Comparison of ENCODE assay signal across 23 cellular contexts in the genomic region with DNA sequence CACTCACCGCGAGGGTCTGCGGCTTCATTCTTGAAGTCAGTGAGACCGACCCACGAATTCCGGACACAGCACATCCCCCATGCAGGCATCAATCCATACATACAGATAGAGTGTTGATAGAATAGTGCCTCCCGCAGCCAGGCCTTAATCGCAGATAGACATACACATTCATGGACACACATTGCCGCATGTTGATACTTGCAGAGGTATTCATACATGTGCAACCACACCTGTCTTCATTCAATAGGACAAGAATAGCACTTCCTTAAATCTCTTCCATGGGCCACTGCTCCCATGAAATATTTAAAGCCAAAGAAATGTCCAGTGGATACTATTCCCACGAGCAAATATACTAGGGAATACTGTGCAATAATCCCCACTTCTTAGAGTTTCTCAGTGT.
"Had no signal": no experiment of that assay in that cellular context is flagged by ENCODE, and none has a peak within 500 bp of the region (broad histone marks: within the 10 kb centered on the region; RNA-seq: fewer than 3 reads in every experiment).

No MANE protein-coding gene starts in this region.

- H3K27ac ChIP-seq: dorsolateral prefrontal cortex, esophagus muscularis mucosa, pancreas, stomach, thyroid gland, vagina had no signal

- H3K4me3 ChIP-seq: dorsolateral prefrontal cortex, esophagus muscularis mucosa, lung, pancreas, stomach, thyroid gland, vagina had no signal

- DNase-seq: dorsolateral prefrontal cortex; effector CD4-positive, alpha-beta T cell; foreskin melanocyte; hypothalamus; immature natural killer cell; islet precursor cell; natural killer cell; occipital lobe; pancreas; stimulated activated CD4-positive, alpha-beta T cell treated with anti-CD3 and anti-CD28 coated beads, Interleukin-2, amount 100 ng/mL, for 24 hours; stimulated activated CD4-positive, alpha-beta T cell treated with anti-CD3 and anti-CD28 coated beads, Interleukin-4, amount 100 ng/mL, for 24 hours; stimulated activated naive CD4-positive, alpha-beta T cell treated with Interleukin-2 at 50 U/mL for 16 hours; stomach; thyroid gland; trophoblast cell had no signal

- H3K9me3 ChIP-seq: esophagus muscularis mucosa, pancreas, stomach, thyroid gland, vagina had no signal

- H3K36me3 Mint-ChIP-seq: immature natural killer cell; memory B cell; natural killer cell; stimulated activated effector memory CD8-positive, alpha-beta T cell treated with anti-CD3 and anti-CD28 coated beads, Interleukin-12 subunit alpha, Interleukin-12 subunit beta, amount 100 ng/mL, for 72 hours had no signal

- H3K4me1 Mint-ChIP-seq: immature natural killer cell, natural killer cell had no signal

- ATAC-seq: left lobe of liver, natural killer cell, pancreas, sciatic nerve had no signal

- H3K4me3 Mint-ChIP-seq: immature natural killer cell; memory B cell; natural killer cell; stimulated activated effector memory CD8-positive, alpha-beta T cell treated with anti-CD3 and anti-CD28 coated beads, Interleukin-12 subunit alpha, Interleukin-12 subunit beta, amount 100 ng/mL, for 72 hours had no signal

- H3K27me3 ChIP-seq: dorsolateral prefrontal cortex, esophagus muscularis mucosa, pancreas, stomach, thyroid gland, vagina had no signal

- H3K4me1 ChIP-seq: esophagus muscularis mucosa, stomach, thyroid gland, vagina had no signal

- FAIRE-seq: colon, pancreas had no signal

- H3K36me3 ChIP-seq: esophagus muscularis mucosa, pancreas, stomach, thyroid gland, vagina had no signal

- H3K27ac Mint-ChIP-seq: immature natural killer cell; memory B cell; natural killer cell; stimulated activated effector memory CD8-positive, alpha-beta T cell treated with anti-CD3 and anti-CD28 coated beads, Interleukin-12 subunit alpha, Interleukin-12 subunit beta, amount 100 ng/mL, for 72 hours had no signal

- H3K9me3 Mint-ChIP-seq: memory B cell, natural killer cell had no signal
